ENCODE assay signal across 8 cellular contexts in the genomic region with DNA sequence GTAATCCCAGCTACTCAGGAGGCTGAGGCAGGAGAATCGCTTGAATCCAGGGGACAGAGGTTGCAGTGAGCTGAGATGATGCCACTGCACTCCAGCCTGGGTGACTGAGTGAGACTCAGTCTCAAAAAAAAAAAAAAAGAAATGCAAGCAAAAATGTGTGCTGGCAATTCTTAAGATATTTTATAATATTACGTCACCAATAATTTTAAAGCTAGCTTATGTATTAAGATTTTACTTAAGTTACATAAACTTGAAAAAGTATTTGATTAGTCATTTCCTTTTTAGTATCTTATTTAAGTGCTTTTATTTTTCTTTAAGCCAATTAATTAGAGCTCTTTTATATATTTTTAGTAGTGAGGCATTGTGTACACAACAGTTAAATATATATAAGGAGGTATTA. TPM values are rescaled to one million over a fixed set of nuclear protein-coding genes. Genes with fewer than 3 reads are reported as not detected.
"Had no signal": no experiment of that assay in that cellular context is flagged by ENCODE, and none has a peak within 500 bp of the region (broad histone marks: within the 10 kb centered on the region; RNA-seq: fewer than 3 reads in every experiment).

No MANE protein-coding gene starts in this region.

RNA-seq across cellular contexts. Expression of a gene that starts 48.5 kb away (rescaled TPM):
- total RNA-seq: activated B cell treated with CpG ODN at 0.5 μM for 24 hours; activated CD4-positive, alpha-beta T cell treated with anti-CD3 and anti-CD28 coated beads, Interleukin-2, amount 10 ng/mL, durations not matched to agents 7 days and 5 days; activated CD8-positive, alpha-beta memory T cell treated with anti-CD3 and anti-CD28 coated beads for 36 hours; activated CD8-positive, alpha-beta memory T cell treated with anti-CD3 and anti-CD28 coated beads, Interleukin-2, amount 10 ng/mL, durations not matched to agents 7 days and 5 days; activated CD8-positive, alpha-beta T cell treated with anti-CD3 and anti-CD28 coated beads, Interleukin-2, amount 10 ng/mL, durations not matched to agents 7 days and 5 days; T-helper 1 cell treated with Interleukin-12 subunit alpha and Interleukin-12 subunit beta and Interleukin-4 antibody, amounts not matched to agents 30 ng/mL and 1 ng/mL, for 36 hours; T-helper 17 cell; T-helper 2 cell treated with Interferon-gamma antibody and Interleukin-4, amounts not matched to agents 100 ng/mL and 5 ng/mL, for 36 hours had no signal
